7 cellular contexts compared by ENCODE assay signal in the genomic region with DNA sequence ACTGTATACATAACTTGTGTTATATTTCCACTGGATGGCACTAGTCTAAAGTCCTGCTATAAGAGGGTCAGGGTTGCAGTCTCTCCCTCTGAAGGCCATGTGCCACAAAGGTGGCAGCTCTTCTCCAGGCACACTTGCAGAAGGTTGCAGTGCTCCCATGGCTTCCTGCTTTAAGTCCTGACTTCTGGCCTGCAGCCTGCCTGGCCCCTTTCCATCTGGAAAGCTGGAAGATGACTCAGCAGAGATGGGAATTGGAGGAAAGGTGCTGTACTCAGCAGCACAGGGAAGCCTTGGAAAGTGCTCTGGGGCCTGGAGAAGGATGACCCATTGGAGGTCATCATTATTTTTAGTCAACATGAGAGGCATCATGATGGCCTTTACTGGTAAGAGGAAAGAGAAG. TPM values are rescaled to one million over a fixed set of nuclear protein-coding genes. Genes with fewer than 3 reads are reported as not detected.
DNase-seq lines count a peak whose midpoint lies in the region; ATAC-seq, FAIRE-seq and TF ChIP-seq lines count a peak whose summit lies in the region.

No MANE protein-coding gene starts in this region.

- H3K4me3 ChIP-seq in astrocyte of the spinal cord (ENCODE audit: low read depth, low read length), result no peak overlapping the region
- no peak overlapping the region for H3K4me3 ChIP-seq in keratinocyte (ENCODE audit: control insufficient read depth in 2 of 3, extremely low read depth in 1 of 3, insufficient read depth in 2 of 3, low read depth in 1 of 3, low read length in 3 of 3)
- no peak overlapping the region for H3K4me3 ChIP-seq in suprapubic skin

- no peak for TF ChIP-seq CTCF in astrocyte of the spinal cord (IDR thresholded peaks at IDR 0.05; ENCODE audit: low read depth, low read length)
- TF ChIP-seq CTCF in keratinocyte (optimal IDR thresholded peaks at IDR 0.05 in 1 of 3, IDR thresholded peaks at IDR 0.05 in 1 of 3, conservative IDR thresholded peaks at IDR 0.05 in 1 of 3; ENCODE audit: extremely low read depth in 1 of 3, insufficient read depth in 2 of 3, low read length in 3 of 3), result no peak
- peak; percentile 24 for TF ChIP-seq CTCF in type B pancreatic cell (conservative IDR thresholded peaks at IDR 0.05)
- TF ChIP-seq CTCF in suprapubic skin (IDR thresholded peaks at IDR 0.05), result no peak

- H3K27me3 ChIP-seq in keratinocyte (ENCODE audit: control insufficient read depth, extremely low read depth, insufficient read depth, low read length) (peaks cover 3% of the 10 kb centered on the region), suprapubic skin (no peaks in the 10 kb centered on the region)

- H3K4me1 Mint-ChIP-seq in type B pancreatic cell (ENCODE audit: unreplicated experiment), result no peaks in the 10 kb centered on the region

- H3K4me1 ChIP-seq in keratinocyte (ENCODE audit: control insufficient read depth, extremely low read depth, insufficient read depth, low read length), result peaks cover 12% of the 10 kb centered on the region
- no peaks in the 10 kb centered on the region for H3K4me1 ChIP-seq in suprapubic skin

- TF ChIP-seq POLR2A in suprapubic skin (IDR thresholded peaks at IDR 0.05), result no peak

- H3K27ac ChIP-seq in keratinocyte (ENCODE audit: control insufficient read depth, insufficient read depth, low read length) (no peak overlapping the region), suprapubic skin (no peak overlapping the region)

- H3K9me3 ChIP-seq in keratinocyte (ENCODE audit: control insufficient read depth, low read depth, low read length) (no peaks in the 10 kb centered on the region), suprapubic skin (no peaks in the 10 kb centered on the region)

- H3K9me3 Mint-ChIP-seq in type B pancreatic cell, result no peaks in the 10 kb centered on the region

- H2AFZ ChIP-seq in keratinocyte (ENCODE audit: control insufficient read depth, low read length), result no peak overlapping the region

- H3K27me3 Mint-ChIP-seq in type B pancreatic cell, result peaks cover 11% of the 10 kb centered on the region

- H4K20me1 ChIP-seq in keratinocyte (ENCODE audit: control insufficient read depth, extremely low read depth, insufficient read depth, low read length), result no peaks in the 10 kb centered on the region

- no peak overlapping the region for H3K9ac ChIP-seq in keratinocyte (ENCODE audit: control insufficient read depth, extremely low read depth, insufficient read depth, low read length)

- H3K9me1 ChIP-seq in keratinocyte (ENCODE audit: control insufficient read depth, extremely low read depth, insufficient read depth, low read length), result no peaks in the 10 kb centered on the region

- dilution Hi-C loops in keratinocyte (cut with MboI; ENCODE audit: extremely low pct_ligation_motif_present, low sequenced_read_pairs), result no loop called here

- TF ChIP-seq EP300 in suprapubic skin (IDR thresholded peaks at IDR 0.05), result no peak

- DNase-seq in HS-5 (ENCODE audit: low read depth), result peak; percentile 76
- DNase-seq in astrocyte of the spinal cord (ENCODE audit: low read depth, low spot score), result peak; percentile 89
- peak; percentile 30 for DNase-seq in keratinocyte (ENCODE audit: low read depth, low spot score)
- no peak for DNase-seq in type B pancreatic cell (ENCODE audit: extremely low spot score, unreplicated experiment)
- DNase-seq in activated CD4-positive, alpha-beta T cell treated with anti-CD3 and anti-CD28 coated beads for 1 hour, result no peak
- no peak for DNase-seq in suprapubic skin (ENCODE audit: low spot score in 2 of 2)

- no peaks in the 10 kb centered on the region for H3K79me2 ChIP-seq in keratinocyte (ENCODE audit: control insufficient read depth, insufficient read depth, low read length)

- ATAC-seq in HG03045 (IDR thresholded peaks at IDR 0.05; ENCODE audit: unreplicated experiment), result no peak

- in situ Hi-C loops in astrocyte of the spinal cord (cut with HindIII; ENCODE audit: low sequenced_read_pairs), result no loop called here

- H3K36me3 Mint-ChIP-seq in type B pancreatic cell, result no peaks in the 10 kb centered on the region

- no peaks in the 10 kb centered on the region for H3K36me3 ChIP-seq in keratinocyte (ENCODE audit: control insufficient read depth in 2 of 2, extremely low read depth in 1 of 2, insufficient read depth in 2 of 2, low read length in 2 of 2)
- no peaks in the 10 kb centered on the region for H3K36me3 ChIP-seq in suprapubic skin

- no peak overlapping the region for H3K4me2 ChIP-seq in keratinocyte (ENCODE audit: control insufficient read depth, extremely low read depth, insufficient read depth, low read depth, low read length)

- no peak overlapping the region for H3K27ac Mint-ChIP-seq in type B pancreatic cell

- FAIRE-seq in keratinocyte (lab: Jason Lieb, UNC), result peak; percentile 80

- H3K4me3 Mint-ChIP-seq in type B pancreatic cell, result no peak overlapping the region

RNA-seq across cellular contexts. Expression of a gene that starts 40.9 kb away (rescaled TPM):
- 122 to 228 TPM (median 124 TPM) in 3 replicates for polyA plus RNA-seq in keratinocyte
- 42.8 TPM for polyA plus RNA-seq in keratinocyte (2011; ENCODE audit: low read depth)
- 142 and 303 TPM in 2 replicates for polyA plus RNA-seq in keratinocyte (2011; cell fraction: cytosol; rRNA removed)
- 116 and 135 TPM in 2 replicates for polyA plus RNA-seq in keratinocyte (2011; cell fraction: nucleus; rRNA removed)
- 54.8 and 92.0 TPM in 2 replicates for polyA plus RNA-seq in keratinocyte (2012; ENCODE audit: low replicate concordance)
- polyA minus RNA-seq in keratinocyte, result 55.4 to 143 TPM (median 73.3 TPM) in 3 replicates
- polyA minus RNA-seq in keratinocyte (2011; cell fraction: cytosol; rRNA and poly(A)+ RNA removed), result 66.8 TPM
- 40.8 and 46.4 TPM in 2 replicates for polyA minus RNA-seq in keratinocyte (2011; cell fraction: nucleus; rRNA and poly(A)+ RNA removed)
- total RNA-seq in type B pancreatic cell (ENCODE audit: low replicate concordance) (93.4 and 96.2 TPM in 2 replicates), suprapubic skin (10 to 100 TPM; 55.4 to 71.9 (median 67.8) TPM)

Comparison
In these comparisons a context has a peak if more than half of its experiments do, and no peak if none do; other contexts are left out.
1. DNase-seq: peak in HS-5 (single experiment), astrocyte of the spinal cord (single experiment) and keratinocyte (single experiment); none in type B pancreatic cell (single experiment), activated CD4-positive, alpha-beta T cell treated with anti-CD3 and anti-CD28 coated beads for 1 hour (single experiment) and suprapubic skin (0 of 2).